ENCODE assay signal across 1 cellular context in genomic region chr4:139454111-139454600, GRCh38.
TF ChIP-seq lines count a peak whose summit lies in the region.

Gene RAB33B, plus strand, starts transcription at chr4:139454121. Its CDS starts 75 bp downstream, at chr4:139454196.

TF ChIP-seq in HepG2, 621 proteins besides CTCF, POLR2A, EP300 and RAD21 (continued from another document and continues in another):
- TF ChIP-seq ZNF513 (CRISPR knock-in tag; conservative IDR thresholded peaks at IDR 0.05) = no peak
- TF ChIP-seq SKIL (CRISPR knock-in tag; IDR thresholded peaks at IDR 0.05; ENCODE audit: borderline replicate concordance) = 0 out of 2 replicates have a peak, but pooled peaks have one; percentile 31
- TF ChIP-seq YEATS2 (CRISPR knock-in tag; IDR thresholded peaks at IDR 0.05; ENCODE audit: borderline replicate concordance) = no peak
- no peak for TF ChIP-seq GTF2F1 (IDR thresholded peaks at IDR 0.05; ENCODE audit: low read length)
- no peak for TF ChIP-seq NFRKB (IDR thresholded peaks at IDR 0.05)
- no peak; the same call in 1 of the 2 replicates for TF ChIP-seq ZNF142 (CRISPR knock-in tag; IDR thresholded peaks at IDR 0.05)
- TF ChIP-seq CENPBD1 (CRISPR knock-in tag; IDR thresholded peaks at IDR 0.05; ENCODE audit: borderline replicate concordance, low read depth) = no peak
- no peak for TF ChIP-seq ZNF251 (CRISPR knock-in tag; IDR thresholded peaks at IDR 0.05)
- peak; percentile 14; the same call in 1 of the 2 replicates for TF ChIP-seq FOSL2 (CRISPR knock-in tag; IDR thresholded peaks at IDR 0.05)
- TF ChIP-seq HINFP (CRISPR knock-in tag; IDR thresholded peaks at IDR 0.05; ENCODE audit: low read depth) = no peak
- peak; percentile 34 for TF ChIP-seq KDM2A (CRISPR knock-in tag; IDR thresholded peaks at IDR 0.05; ENCODE audit: borderline replicate concordance, low read depth)
- TF ChIP-seq ZNF674 (CRISPR knock-in tag; IDR thresholded peaks at IDR 0.05; ENCODE audit: low read depth) = no peak
- no peak for TF ChIP-seq ELK4 (CRISPR knock-in tag; IDR thresholded peaks at IDR 0.05; ENCODE audit: borderline replicate concordance)
- no peak for TF ChIP-seq EHMT2 (IDR thresholded peaks at IDR 0.05; ENCODE audit: borderline replicate concordance, low read depth, low read length)
- no peak for TF ChIP-seq SP5 (CRISPR knock-in tag; IDR thresholded peaks at IDR 0.05; ENCODE audit: borderline replicate concordance, low read depth)
- TF ChIP-seq ZMAT5 (CRISPR knock-in tag; IDR thresholded peaks at IDR 0.05; ENCODE audit: borderline replicate concordance, low read depth) = no peak
- no peak for TF ChIP-seq ZNF569 (CRISPR knock-in tag; IDR thresholded peaks at IDR 0.05; ENCODE audit: borderline replicate concordance)
- TF ChIP-seq ELF3 (CRISPR knock-in tag; IDR thresholded peaks at IDR 0.05) = no peak
- peak; percentile 63 for TF ChIP-seq ASH2L (IDR thresholded peaks at IDR 0.05; ENCODE audit: insufficient read length, low read depth, low read length)
- TF ChIP-seq ZNF281 (CRISPR knock-in tag; IDR thresholded peaks at IDR 0.05; ENCODE audit: borderline replicate concordance) = no peak
- TF ChIP-seq FOXA3 (CRISPR knock-in tag; IDR thresholded peaks at IDR 0.05) = no peak
- TF ChIP-seq CCDC6 (CRISPR knock-in tag; IDR thresholded peaks at IDR 0.05) = peak; percentile 12; the same call in 1 of the 2 replicates
- peak; percentile 22; the same call in 1 of the 2 replicates for TF ChIP-seq MYC (CRISPR knock-in tag; IDR thresholded peaks at IDR 0.05; ENCODE audit: borderline replicate concordance)
- TF ChIP-seq FLYWCH1 (CRISPR knock-in tag; IDR thresholded peaks at IDR 0.05) = no peak
- no peak for TF ChIP-seq ZNF639 (CRISPR knock-in tag; conservative IDR thresholded peaks at IDR 0.05)
- peak; percentile 63 for TF ChIP-seq ZNF781 (CRISPR knock-in tag; IDR thresholded peaks at IDR 0.05; ENCODE audit: borderline replicate concordance, not compliant biosample characterization)
- TF ChIP-seq ZNF484 (CRISPR knock-in tag; IDR thresholded peaks at IDR 0.05; ENCODE audit: borderline replicate concordance, low read depth) = no peak
- TF ChIP-seq ZBTB34 (CRISPR knock-in tag; IDR thresholded peaks at IDR 0.05) = no peak
- TF ChIP-seq SMC3 (IDR thresholded peaks at IDR 0.05; ENCODE audit: low read length) = no peak
- peak; percentile 94 for TF ChIP-seq CEBPB (IDR thresholded peaks at IDR 0.05; ENCODE audit: borderline replicate concordance, low read depth, low read length)
- TF ChIP-seq SP2 (CRISPR knock-in tag; IDR thresholded peaks at IDR 0.05) = no peak
- no peak for TF ChIP-seq LCORL (IDR thresholded peaks at IDR 0.05)
- peak; percentile 32; the same call in 1 of the 2 replicates for TF ChIP-seq LCORL (CRISPR knock-in tag; IDR thresholded peaks at IDR 0.05)
- TF ChIP-seq HDAC2 (CRISPR knock-in tag; IDR thresholded peaks at IDR 0.05) = no peak
- peak; percentile 8; the same call in 1 of the 2 replicates for TF ChIP-seq ESRRA (CRISPR knock-in tag; IDR thresholded peaks at IDR 0.05; ENCODE audit: low read depth)
- no peak for TF ChIP-seq ZSCAN22 (CRISPR knock-in tag; IDR thresholded peaks at IDR 0.05)
- no peak for TF ChIP-seq ZNF580 (CRISPR knock-in tag; IDR thresholded peaks at IDR 0.05; ENCODE audit: borderline replicate concordance, low read depth)
- TF ChIP-seq ZNF446 (CRISPR knock-in tag; IDR thresholded peaks at IDR 0.05) = no peak
- TF ChIP-seq BORCS8-MEF2B (CRISPR knock-in tag; IDR thresholded peaks at IDR 0.05) = 0 out of 2 replicates have a peak, but pooled peaks have one; percentile 4
- no peak for TF ChIP-seq ZNF703 (CRISPR knock-in tag; IDR thresholded peaks at IDR 0.05; ENCODE audit: borderline replicate concordance)
